In the genomic region with DNA sequence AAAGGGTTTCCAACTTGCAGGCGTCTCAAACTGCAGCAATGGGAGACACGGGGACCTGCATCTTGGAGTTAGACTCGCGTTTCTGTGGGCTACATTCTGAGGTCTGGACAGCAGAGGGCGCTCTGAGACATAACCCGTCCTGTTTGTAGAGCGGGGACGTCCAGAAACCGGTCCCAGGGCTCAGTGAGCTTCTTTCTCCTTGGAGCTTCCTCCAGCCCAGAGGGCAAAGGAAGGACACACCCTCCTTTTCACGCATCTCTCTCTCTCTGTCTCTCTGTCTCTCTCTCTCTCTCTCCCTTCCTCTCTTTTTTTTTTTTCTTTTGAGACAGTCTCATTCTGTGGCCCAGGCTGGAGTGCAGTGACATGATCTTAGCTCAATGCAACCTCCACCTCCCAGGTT, we compare ENCODE assay signal across 8 cellular contexts. TPM values are rescaled to one million over a fixed set of nuclear protein-coding genes. Genes with fewer than 3 reads are reported as not detected.
DNase-seq lines count a peak whose midpoint lies in the region; ATAC-seq and TF ChIP-seq lines count a peak whose summit lies in the region.

No MANE protein-coding gene starts in this region.

- no peak overlapping the region for H3K9ac ChIP-seq in trophoblast cell (ENCODE audit: low read length)

- no peak overlapping the region for H4K12ac ChIP-seq in trophoblast cell (ENCODE audit: low read depth, low read length)

- H3K4ac ChIP-seq in trophoblast cell (ENCODE audit: low read depth, low read length), result no peak overlapping the region

- no peak overlapping the region for H4K91ac ChIP-seq in trophoblast cell (ENCODE audit: low read depth, low read length)

- no peak overlapping the region for H3K4me2 ChIP-seq in trophoblast cell (ENCODE audit: low read length)

- CTCF ChIA-PET in activated naive CD4-positive, alpha-beta T cell treated with anti-CD3 and anti-CD28 coated beads for 36 hours (lab: Charles Lee), result interaction anchor here (0.6 to 5.3 kb wide), 36 partner anchors 10 to 723 kb away, joined by 3 to 163 read pairs (median 4); partner anchors contain the start of gene IRF8

- no peak overlapping the region for H2BK5ac ChIP-seq in trophoblast cell (ENCODE audit: low read depth, low read length, poor library complexity)

- no peak overlapping the region for H2BK120ac ChIP-seq in trophoblast cell (ENCODE audit: insufficient read depth, low read length, poor library complexity)

- no CpG with 5 or more reads among the region's 10 CpGs for WGBS in trophoblast cell (ENCODE audit: extremely low coverage, insufficient coverage, insufficient read length)

- ATAC-seq in upper lobe of right lung (peak; percentile 87), GM21390 (IDR thresholded peaks at IDR 0.05; ENCODE audit: unreplicated experiment) (no peak)

- no peak overlapping the region for H2AK5ac ChIP-seq in trophoblast cell (ENCODE audit: low read length)

- H3K9me3 ChIP-seq in trophoblast cell (ENCODE audit: insufficient read depth, low read depth, low read length) (peaks cover 1% of the 10 kb centered on the region), upper lobe of right lung (no peaks in the 10 kb centered on the region)

- H3K27ac Mint-ChIP-seq in activated naive CD4-positive, alpha-beta T cell treated with anti-CD3 and anti-CD28 coated beads for 36 hours, result no peak overlapping the region

- H3K27ac ChIP-seq in trophoblast cell (ENCODE audit: low read depth, low read length) (no peak overlapping the region), upper lobe of right lung (no peak overlapping the region)

- peaks cover 11% of the 10 kb centered on the region for H3K4me1 Mint-ChIP-seq in activated naive CD4-positive, alpha-beta T cell treated with anti-CD3 and anti-CD28 coated beads for 36 hours (ENCODE audit: low read depth)

- DNase-seq in ELF-1 (ENCODE audit: low read depth, low spot score), result peak; percentile 93
- peak; percentile 50 for DNase-seq in LNCaP clone FGC (ENCODE audit: low read depth)
- DNase-seq in SKM-1 (lab: John Stamatoyannopoulos, UW; ENCODE audit: unreplicated experiment), result peak; percentile 71
- DNase-seq in activated naive CD4-positive, alpha-beta T cell treated with anti-CD3 and anti-CD28 coated beads for 36 hours, result peak; percentile 97
- DNase-seq in glomerular visceral epithelial cell (ENCODE audit: extremely low spot score), result peak; percentile 67
- DNase-seq in trophoblast cell, result peak; percentile 91 to 98
- peak; percentile 88 for DNase-seq in upper lobe of right lung

- H3K14ac ChIP-seq in trophoblast cell (ENCODE audit: low read length), result no peak overlapping the region

- TF ChIP-seq CTCF in LNCaP clone FGC (IDR thresholded peaks at IDR 0.05; ENCODE audit: control insufficient read depth, extremely low read depth, insufficient read depth), result peak; percentile 78
- TF ChIP-seq CTCF in upper lobe of right lung (IDR thresholded peaks at IDR 0.05), result peak; percentile 73

- no peak overlapping the region for H3K18ac ChIP-seq in trophoblast cell (ENCODE audit: low read length)

- H3K36me3 Mint-ChIP-seq in activated naive CD4-positive, alpha-beta T cell treated with anti-CD3 and anti-CD28 coated beads for 36 hours (ENCODE audit: low read depth), result no peaks in the 10 kb centered on the region

- H3K23ac ChIP-seq in trophoblast cell (ENCODE audit: low read length), result no peak overlapping the region

- H3K27me3 Mint-ChIP-seq in activated naive CD4-positive, alpha-beta T cell treated with anti-CD3 and anti-CD28 coated beads for 36 hours (ENCODE audit: low read depth), result no peaks in the 10 kb centered on the region

- H3K36me3 ChIP-seq in trophoblast cell (ENCODE audit: control insufficient read depth in 1 of 2, insufficient read depth in 2 of 2, low read length in 2 of 2) (no peaks in the 10 kb centered on the region), upper lobe of right lung (no peaks in the 10 kb centered on the region)

- no peaks in the 10 kb centered on the region for H3K9me3 Mint-ChIP-seq in activated naive CD4-positive, alpha-beta T cell treated with anti-CD3 and anti-CD28 coated beads for 36 hours

- H3K4me1 ChIP-seq in trophoblast cell (ENCODE audit: control insufficient read depth in 1 of 2, insufficient read depth in 2 of 2, low read length in 2 of 2), result no peaks in the 10 kb centered on the region
- no peaks in the 10 kb centered on the region for H3K4me1 ChIP-seq in upper lobe of right lung

- H3K79me1 ChIP-seq in trophoblast cell (ENCODE audit: low read length), result no peaks in the 10 kb centered on the region

- intact Hi-C loops in activated naive CD4-positive, alpha-beta T cell treated with anti-CD3 and anti-CD28 coated beads for 36 hours (cut with micrococcal nuclease), result no loop called here
- intact Hi-C loops in upper lobe of right lung (cut with DNase I), result no loop called here

- H3K4me3 ChIP-seq in LNCaP clone FGC (ENCODE audit: low read depth, low read length) (no peak overlapping the region), trophoblast cell (ENCODE audit: low read depth, low read length) (no peak overlapping the region), upper lobe of right lung (no peak overlapping the region)

- H3K4me3 Mint-ChIP-seq in activated naive CD4-positive, alpha-beta T cell treated with anti-CD3 and anti-CD28 coated beads for 36 hours, result no peak overlapping the region

- H3K27me3 ChIP-seq in trophoblast cell (ENCODE audit: insufficient read depth, low read length), result no peaks in the 10 kb centered on the region
- H3K27me3 ChIP-seq in upper lobe of right lung, result peaks cover 10% of the 10 kb centered on the region

- no peak overlapping the region for H4K8ac ChIP-seq in trophoblast cell (ENCODE audit: low read depth, low read length)

- H3K79me2 ChIP-seq in trophoblast cell (ENCODE audit: control insufficient read depth, insufficient read depth, low read length, poor library complexity), result no peaks in the 10 kb centered on the region

- H2BK12ac ChIP-seq in trophoblast cell (ENCODE audit: low read length), result no peak overlapping the region

- no peak overlapping the region for H2AFZ ChIP-seq in trophoblast cell (ENCODE audit: insufficient read depth, low read length, poor library complexity)

RNA-seq across cellular contexts. Expression of gene COX4I1, which starts 19.8 kb away (rescaled TPM):
- total RNA-seq in activated naive CD4-positive, alpha-beta T cell treated with anti-CD3 and anti-CD28 coated beads for 36 hours, result 100 to 1,000 TPM; 563 to 568 TPM
- polyA plus RNA-seq in trophoblast cell (2013), result 813 and 830 TPM in 2 replicates
- 382 TPM for total RNA-seq in upper lobe of right lung

RNA-seq across cellular contexts. Expression of gene EMC8, which starts 19.9 kb away (rescaled TPM):
- 10 to 100 TPM; 28.5 to 31.6 TPM for total RNA-seq in activated naive CD4-positive, alpha-beta T cell treated with anti-CD3 and anti-CD28 coated beads for 36 hours
- 26.2 and 26.6 TPM in 2 replicates for polyA plus RNA-seq in trophoblast cell (2013)
- total RNA-seq in upper lobe of right lung, result 20.0 TPM
